ENCODE assay signal across 14 cellular contexts in genomic region chr2:241868661-241869081, GRCh38. TPM values are rescaled to one million over a fixed set of nuclear protein-coding genes. Genes with fewer than 3 reads are reported as not detected.
DNase-seq lines count a peak whose midpoint lies in the region; ATAC-seq and TF ChIP-seq lines count a peak whose summit lies in the region.
"Had no signal": no experiment of that assay in that cellular context is flagged by ENCODE, and none has a peak within 500 bp of the region (broad histone marks: within the 10 kb centered on the region; RNA-seq: fewer than 3 reads in every experiment).

No MANE protein-coding gene starts in this region.

- peaks cover 0 to 9% (median 4%) of the 10 kb centered on the region in 3 donors for H3K36me3 Mint-ChIP-seq in immature natural killer cell
- H3K36me3 Mint-ChIP-seq: activated CD4-positive, alpha-beta memory T cell treated with anti-CD3 and anti-CD28 coated beads for 36 hours had no signal

- no peaks in the 10 kb centered on the region for H3K4me1 ChIP-seq in RWPE2 (ENCODE audit: insufficient read depth, poor library complexity, severe bottlenecking)
- H3K4me1 ChIP-seq: upper lobe of right lung had no signal

- H3K27me3 Mint-ChIP-seq in immature natural killer cell (ENCODE audit: low read depth in 3 of 3), result peaks cover 18 to 38% (median 37%) of the 10 kb centered on the region in 3 donors

- H3K27ac ChIP-seq in RWPE2 (ENCODE audit: poor library complexity, severe bottlenecking), result no peak overlapping the region
- H3K27ac ChIP-seq: epithelial cell of prostate, upper lobe of right lung had no signal

- H3K36me3 ChIP-seq in H7 (replicated peaks; ENCODE audit: control insufficient read depth, insufficient read depth, low read length) (no peaks in the 10 kb centered on the region), RWPE2 (ENCODE audit: low read depth) (no peaks in the 10 kb centered on the region)
- H3K36me3 ChIP-seq: upper lobe of right lung had no signal

- ATAC-seq in RWPE2 (ENCODE audit: low read depth), result peak; percentile 8; the same call in 2 of the 3 replicates
- ATAC-seq: K562 had no signal

- H3K4me3 ChIP-seq in H7 (ENCODE audit: insufficient read depth, low read depth, low read length) (no peak overlapping the region), RWPE2 (ENCODE audit: severe bottlenecking) (no peak overlapping the region)
- H3K4me3 ChIP-seq: K562, upper lobe of right lung had no signal

- H3K27me3 ChIP-seq in H7 (ENCODE audit: control insufficient read depth, insufficient read depth, low read length), result no peaks in the 10 kb centered on the region
- H3K27me3 ChIP-seq in RWPE2 (ENCODE audit: insufficient read depth, poor library complexity, severe bottlenecking), result no peaks in the 10 kb centered on the region

- no peaks in the 10 kb centered on the region for H3K9me3 Mint-ChIP-seq in immature natural killer cell
- H3K9me3 Mint-ChIP-seq: activated CD4-positive, alpha-beta memory T cell treated with anti-CD3 and anti-CD28 coated beads for 36 hours had no signal

- H3K9me3 ChIP-seq in RWPE2 (ENCODE audit: severe bottlenecking), result no peaks in the 10 kb centered on the region
- H3K9me3 ChIP-seq: upper lobe of right lung had no signal

- peak overlapping the region; percentile 86 to 96 (median 91) for H3K27ac Mint-ChIP-seq in immature natural killer cell
- H3K27ac Mint-ChIP-seq: activated CD4-positive, alpha-beta memory T cell treated with anti-CD3 and anti-CD28 coated beads for 36 hours; activated naive CD4-positive, alpha-beta T cell treated with anti-CD3 and anti-CD28 coated beads, Interleukin-2, amount 10 ng/mL, durations not matched to agents 7 days and 5 days had no signal

- TF ChIP-seq CTCF in RWPE2 (IDR thresholded peaks at IDR 0.05; ENCODE audit: poor library complexity, severe bottlenecking), result no peak

- H3K4me3 Mint-ChIP-seq in immature natural killer cell, result peak overlapping the region; percentile 57 to 85 (median 79)
- H3K4me3 Mint-ChIP-seq: activated naive CD4-positive, alpha-beta T cell treated with anti-CD3 and anti-CD28 coated beads, Interleukin-2, amount 10 ng/mL, durations not matched to agents 7 days and 5 days had no signal

- H3K4me1 Mint-ChIP-seq in immature natural killer cell, result peaks cover 66 to 76% of the 10 kb centered on the region in 2 donors

- DNase-seq in NCI-H748 (lab: John Stamatoyannopoulos, UW; ENCODE audit: unreplicated experiment), result peak; percentile 15
- DNase-seq in NCI-H748 treated with DMSO at 0.1 percent for 48 hours (lab: John Stamatoyannopoulos, UW), result no peak
- DNase-seq in H7, result peak; percentile 70
- peak; percentile 34 for DNase-seq in RWPE2 (ENCODE audit: low spot score)
- DNase-seq in immature natural killer cell, result peak; percentile 41 to 76 (median 57)
- no peak for DNase-seq in GM19238 (ENCODE audit: insufficient read length, low spot score)
- no peak for DNase-seq in NCI-H1092 (lab: John Stamatoyannopoulos, UW)
- DNase-seq in stimulated activated CD4-positive, alpha-beta T cell treated with anti-CD3 and anti-CD28 coated beads, Interleukin-4, amount 100 ng/mL, for 4 hours, result no peak
- DNase-seq: NCI-H2081, upper lobe of right lung had no signal

RNA-seq across cellular contexts. Expression of gene RTP5, which starts 0.9 kb away (rescaled TPM):
- not detected in 2 replicates for total RNA-seq in H7 (2014; rRNA removed; shearing (Covaris generic))
- not detected for polyA plus RNA-seq in immature natural killer cell
- total RNA-seq: K562, upper lobe of right lung had no signal
- polyA plus RNA-seq: K562 had no signal

RNA-seq across cellular contexts. Expression of gene PDCD1, which starts 10.0 kb away (rescaled TPM):
- 1.0 and 2.8 TPM in 2 replicates for total RNA-seq in H7 (2014; rRNA removed; shearing (Covaris generic))
- 1 to 10 TPM in 1 of 3 donors, not detected in 2; 3.3 TPM for polyA plus RNA-seq in immature natural killer cell

RNA-seq across cellular contexts. Expression of gene NEU4, which starts 59.7 kb away (rescaled TPM):
- total RNA-seq in H7 (2014; rRNA removed; shearing (Covaris generic)), result 0.41 TPM in 1 of 2 replicates, not detected in the other
- not detected for polyA plus RNA-seq in immature natural killer cell

Comparison
In these comparisons a context has a peak if more than half of its experiments do, and no peak if none do; other contexts are left out.
1. DNase-seq: peak in NCI-H748 (single experiment), H7 (single experiment), RWPE2 (single experiment) and immature natural killer cell (3 of 3); none in NCI-H748 treated with DMSO at 0.1 percent for 48 hours (single experiment), GM19238 (single experiment), NCI-H1092 (single experiment) and stimulated activated CD4-positive, alpha-beta T cell treated with anti-CD3 and anti-CD28 coated beads, Interleukin-4, amount 100 ng/mL, for 4 hours (0 of 2).